ENCODE assay signal across 1 cellular context in the genomic region with DNA sequence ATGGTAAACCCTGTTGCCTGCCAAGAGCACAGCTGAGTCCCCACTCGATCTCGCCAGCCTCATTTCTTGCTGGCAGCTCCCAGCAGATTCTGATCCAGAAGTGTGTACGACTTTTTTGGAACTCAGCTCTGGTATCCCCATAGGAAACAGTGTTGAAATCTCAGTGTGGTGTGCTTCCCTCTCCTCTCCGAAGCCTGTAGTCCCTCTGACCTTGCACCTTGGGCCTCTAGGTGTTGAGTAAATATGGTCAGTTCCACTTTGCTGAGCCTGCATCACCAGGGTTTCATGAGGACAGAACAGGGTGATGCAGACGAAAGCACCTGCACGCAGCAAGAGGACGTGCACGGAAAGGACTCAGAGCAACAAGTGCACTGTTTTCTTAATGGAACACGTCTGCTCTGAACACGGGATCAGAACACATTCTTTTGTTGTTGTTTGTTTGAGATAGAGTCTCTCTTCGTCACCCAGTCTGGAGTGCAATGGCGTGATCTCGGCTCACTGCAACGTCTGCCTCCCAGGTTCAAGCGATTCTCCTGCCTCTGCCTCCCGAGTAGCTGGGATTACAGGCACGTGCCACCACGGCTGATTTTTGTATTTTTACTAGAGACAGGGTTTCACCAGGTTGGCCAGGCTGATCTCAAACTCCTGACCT.
TF ChIP-seq lines count a peak whose summit lies in the region.

No MANE protein-coding gene starts in this region.

TF ChIP-seq in HepG2, 621 proteins besides CTCF, POLR2A, EP300 and RAD21 (continued from another document and continues in another):
- TF ChIP-seq, protein P1, sequence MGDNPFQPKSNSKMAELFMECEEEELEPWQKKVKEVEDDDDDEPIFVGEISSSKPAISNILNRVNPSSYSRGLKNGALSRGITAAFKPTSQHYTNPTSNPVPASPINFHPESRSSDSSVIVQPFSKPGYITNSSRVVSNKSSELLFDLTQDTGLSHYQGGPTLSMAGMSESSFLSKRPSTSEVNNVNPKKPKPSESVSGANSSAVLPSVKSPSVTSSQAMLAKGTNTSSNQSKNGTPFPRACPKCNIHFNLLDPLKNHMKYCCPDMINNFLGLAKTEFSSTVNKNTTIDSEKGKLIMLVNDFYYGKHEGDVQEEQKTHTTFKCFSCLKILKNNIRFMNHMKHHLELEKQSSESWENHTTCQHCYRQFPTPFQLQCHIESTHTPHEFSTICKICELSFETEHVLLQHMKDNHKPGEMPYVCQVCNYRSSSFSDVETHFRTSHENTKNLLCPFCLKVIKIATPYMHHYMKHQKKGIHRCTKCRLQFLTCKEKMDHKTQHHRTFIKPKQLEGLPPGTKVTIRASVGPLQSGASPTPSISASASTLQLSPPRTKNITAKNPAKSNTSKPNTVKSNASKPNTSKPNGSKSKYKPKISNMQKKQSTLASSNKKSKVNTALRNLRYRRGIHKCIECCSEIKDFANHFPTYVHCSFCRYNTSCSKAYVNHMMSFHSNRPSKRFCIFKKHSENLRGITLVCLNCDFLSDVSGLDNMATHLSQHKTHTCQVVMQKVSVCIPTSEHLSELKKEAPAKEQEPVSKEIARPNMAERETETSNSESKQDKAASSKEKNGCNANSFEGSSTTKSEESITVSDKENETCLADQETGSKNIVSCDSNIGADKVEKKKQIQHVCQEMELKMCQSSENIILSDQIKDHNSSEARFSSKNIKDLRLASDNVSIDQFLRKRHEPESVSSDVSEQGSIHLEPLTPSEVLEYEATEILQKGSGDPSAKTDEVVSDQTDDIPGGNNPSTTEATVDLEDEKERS (CRISPR knock-in tag; IDR thresholded peaks at IDR 0.05) = peak; percentile 94
- TF ChIP-seq ZNF530 (CRISPR knock-in tag; IDR thresholded peaks at IDR 0.05; ENCODE audit: low read depth) (no peak), ZNF264 (CRISPR knock-in tag; IDR thresholded peaks at IDR 0.05) (peak; percentile 93; the same call in 1 of the 2 replicates), ZSCAN9 (CRISPR knock-in tag; IDR thresholded peaks at IDR 0.05; ENCODE audit: borderline replicate concordance) (peak; percentile 99), MAFG (CRISPR knock-in tag; IDR thresholded peaks at IDR 0.05) (peak; percentile 70), ZNF225 (CRISPR knock-in tag; IDR thresholded peaks at IDR 0.05) (peak; percentile 36; the same call in 1 of the 2 replicates), ARNT2 (CRISPR knock-in tag; IDR thresholded peaks at IDR 0.05; ENCODE audit: low read depth) (peak; percentile 82), TBX3 (IDR thresholded peaks at IDR 0.05; ENCODE audit: borderline replicate concordance) (peak; percentile 99), ZNF337 (CRISPR knock-in tag; IDR thresholded peaks at IDR 0.05; ENCODE audit: borderline replicate concordance, low read depth) (0 out of 2 replicates have a peak, but pooled peaks have one; percentile 80), ZFP90 (CRISPR knock-in tag; IDR thresholded peaks at IDR 0.05; ENCODE audit: borderline replicate concordance) (peak; percentile 74; the same call in 1 of the 2 replicates), DPF2 (CRISPR knock-in tag; IDR thresholded peaks at IDR 0.05; ENCODE audit: borderline replicate concordance, low read depth) (peak; percentile 99), ZNF749 (CRISPR knock-in tag; IDR thresholded peaks at IDR 0.05; ENCODE audit: borderline replicate concordance) (peak; percentile 87; the same call in 1 of the 2 replicates), CBX1 (IDR thresholded peaks at IDR 0.05; ENCODE audit: low read depth) (peak; percentile 78), SYNCRIP (IDR thresholded peaks at IDR 0.05; ENCODE audit: insufficient read depth, low read depth, low read length) (no peak), SNAI1 (CRISPR knock-in tag; IDR thresholded peaks at IDR 0.05; ENCODE audit: borderline replicate concordance) (peak; percentile 61; the same call in 1 of the 2 replicates), SATB2 (CRISPR knock-in tag; IDR thresholded peaks at IDR 0.05) (0 out of 2 replicates have a peak, but pooled peaks have one; percentile 33), FOXC1 (CRISPR knock-in tag; IDR thresholded peaks at IDR 0.05; ENCODE audit: borderline replicate concordance) (0 out of 2 replicates have a peak, but pooled peaks have one; percentile 2), HDAC6 (IDR thresholded peaks at IDR 0.05; ENCODE audit: low read depth, low read length) (no peak), ZNF891 (CRISPR knock-in tag; IDR thresholded peaks at IDR 0.05) (no peak), ZNF782 (CRISPR knock-in tag; IDR thresholded peaks at IDR 0.05; ENCODE audit: borderline replicate concordance) (no peak), RFXAP (CRISPR knock-in tag; IDR thresholded peaks at IDR 0.05; ENCODE audit: borderline replicate concordance) (peak; percentile 88; the same call in 1 of the 2 replicates), ZNF883 (CRISPR knock-in tag; IDR thresholded peaks at IDR 0.05; ENCODE audit: not compliant biosample characterization) (peak; percentile 27)
- TF ChIP-seq, protein P2, sequence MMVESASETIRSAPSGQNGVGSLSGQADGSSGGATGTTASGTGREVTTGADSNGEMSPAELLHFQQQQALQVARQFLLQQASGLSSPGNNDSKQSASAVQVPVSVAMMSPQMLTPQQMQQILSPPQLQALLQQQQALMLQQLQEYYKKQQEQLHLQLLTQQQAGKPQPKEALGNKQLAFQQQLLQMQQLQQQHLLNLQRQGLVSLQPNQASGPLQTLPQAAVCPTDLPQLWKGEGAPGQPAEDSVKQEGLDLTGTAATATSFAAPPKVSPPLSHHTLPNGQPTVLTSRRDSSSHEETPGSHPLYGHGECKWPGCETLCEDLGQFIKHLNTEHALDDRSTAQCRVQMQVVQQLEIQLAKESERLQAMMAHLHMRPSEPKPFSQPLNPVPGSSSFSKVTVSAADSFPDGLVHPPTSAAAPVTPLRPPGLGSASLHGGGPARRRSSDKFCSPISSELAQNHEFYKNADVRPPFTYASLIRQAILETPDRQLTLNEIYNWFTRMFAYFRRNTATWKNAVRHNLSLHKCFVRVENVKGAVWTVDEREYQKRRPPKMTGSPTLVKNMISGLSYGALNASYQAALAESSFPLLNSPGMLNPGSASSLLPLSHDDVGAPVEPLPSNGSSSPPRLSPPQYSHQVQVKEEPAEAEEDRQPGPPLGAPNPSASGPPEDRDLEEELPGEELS (CRISPR knock-in tag; IDR thresholded peaks at IDR 0.05) = peak; percentile 98
- TF ChIP-seq, protein P3, sequence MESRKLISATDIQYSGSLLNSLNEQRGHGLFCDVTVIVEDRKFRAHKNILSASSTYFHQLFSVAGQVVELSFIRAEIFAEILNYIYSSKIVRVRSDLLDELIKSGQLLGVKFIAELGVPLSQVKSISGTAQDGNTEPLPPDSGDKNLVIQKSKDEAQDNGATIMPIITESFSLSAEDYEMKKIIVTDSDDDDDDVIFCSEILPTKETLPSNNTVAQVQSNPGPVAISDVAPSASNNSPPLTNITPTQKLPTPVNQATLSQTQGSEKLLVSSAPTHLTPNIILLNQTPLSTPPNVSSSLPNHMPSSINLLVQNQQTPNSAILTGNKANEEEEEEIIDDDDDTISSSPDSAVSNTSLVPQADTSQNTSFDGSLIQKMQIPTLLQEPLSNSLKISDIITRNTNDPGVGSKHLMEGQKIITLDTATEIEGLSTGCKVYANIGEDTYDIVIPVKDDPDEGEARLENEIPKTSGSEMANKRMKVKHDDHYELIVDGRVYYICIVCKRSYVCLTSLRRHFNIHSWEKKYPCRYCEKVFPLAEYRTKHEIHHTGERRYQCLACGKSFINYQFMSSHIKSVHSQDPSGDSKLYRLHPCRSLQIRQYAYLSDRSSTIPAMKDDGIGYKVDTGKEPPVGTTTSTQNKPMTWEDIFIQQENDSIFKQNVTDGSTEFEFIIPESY (CRISPR knock-in tag; IDR thresholded peaks at IDR 0.05) = peak; percentile 78
- TF ChIP-seq, protein P4, sequence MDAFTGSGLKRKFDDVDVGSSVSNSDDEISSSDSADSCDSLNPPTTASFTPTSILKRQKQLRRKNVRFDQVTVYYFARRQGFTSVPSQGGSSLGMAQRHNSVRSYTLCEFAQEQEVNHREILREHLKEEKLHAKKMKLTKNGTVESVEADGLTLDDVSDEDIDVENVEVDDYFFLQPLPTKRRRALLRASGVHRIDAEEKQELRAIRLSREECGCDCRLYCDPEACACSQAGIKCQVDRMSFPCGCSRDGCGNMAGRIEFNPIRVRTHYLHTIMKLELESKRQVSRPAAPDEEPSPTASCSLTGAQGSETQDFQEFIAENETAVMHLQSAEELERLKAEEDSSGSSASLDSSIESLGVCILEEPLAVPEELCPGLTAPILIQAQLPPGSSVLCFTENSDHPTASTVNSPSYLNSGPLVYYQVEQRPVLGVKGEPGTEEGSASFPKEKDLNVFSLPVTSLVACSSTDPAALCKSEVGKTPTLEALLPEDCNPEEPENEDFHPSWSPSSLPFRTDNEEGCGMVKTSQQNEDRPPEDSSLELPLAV (CRISPR knock-in tag; conservative IDR thresholded peaks at IDR 0.05; ENCODE audit: low read depth) = no peak
- TF ChIP-seq, protein P5, sequence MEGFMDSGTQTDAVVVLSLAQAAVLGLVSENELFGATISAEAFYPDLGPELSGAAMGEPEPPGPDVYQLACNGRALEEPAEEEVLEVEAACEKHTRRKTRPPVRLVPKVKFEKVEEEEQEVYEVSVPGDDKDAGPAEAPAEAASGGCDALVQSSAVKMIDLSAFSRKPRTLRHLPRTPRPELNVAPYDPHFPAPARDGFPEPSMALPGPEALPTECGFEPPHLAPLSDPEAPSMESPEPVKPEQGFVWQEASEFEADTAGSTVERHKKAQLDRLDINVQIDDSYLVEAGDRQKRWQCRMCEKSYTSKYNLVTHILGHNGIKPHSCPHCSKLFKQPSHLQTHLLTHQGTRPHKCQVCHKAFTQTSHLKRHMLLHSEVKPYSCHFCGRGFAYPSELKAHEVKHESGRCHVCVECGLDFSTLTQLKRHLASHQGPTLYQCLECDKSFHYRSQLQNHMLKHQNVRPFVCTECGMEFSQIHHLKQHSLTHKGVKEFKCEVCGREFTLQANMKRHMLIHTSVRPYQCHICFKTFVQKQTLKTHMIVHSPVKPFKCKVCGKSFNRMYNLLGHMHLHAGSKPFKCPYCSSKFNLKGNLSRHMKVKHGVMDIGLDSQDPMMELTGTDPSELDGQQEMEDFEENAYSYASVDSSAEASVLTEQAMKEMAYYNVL (CRISPR knock-in tag; IDR thresholded peaks at IDR 0.05; ENCODE audit: borderline replicate concordance) = peak; percentile 87; the same call in 1 of the 2 replicates
- TF ChIP-seq, protein P6, sequence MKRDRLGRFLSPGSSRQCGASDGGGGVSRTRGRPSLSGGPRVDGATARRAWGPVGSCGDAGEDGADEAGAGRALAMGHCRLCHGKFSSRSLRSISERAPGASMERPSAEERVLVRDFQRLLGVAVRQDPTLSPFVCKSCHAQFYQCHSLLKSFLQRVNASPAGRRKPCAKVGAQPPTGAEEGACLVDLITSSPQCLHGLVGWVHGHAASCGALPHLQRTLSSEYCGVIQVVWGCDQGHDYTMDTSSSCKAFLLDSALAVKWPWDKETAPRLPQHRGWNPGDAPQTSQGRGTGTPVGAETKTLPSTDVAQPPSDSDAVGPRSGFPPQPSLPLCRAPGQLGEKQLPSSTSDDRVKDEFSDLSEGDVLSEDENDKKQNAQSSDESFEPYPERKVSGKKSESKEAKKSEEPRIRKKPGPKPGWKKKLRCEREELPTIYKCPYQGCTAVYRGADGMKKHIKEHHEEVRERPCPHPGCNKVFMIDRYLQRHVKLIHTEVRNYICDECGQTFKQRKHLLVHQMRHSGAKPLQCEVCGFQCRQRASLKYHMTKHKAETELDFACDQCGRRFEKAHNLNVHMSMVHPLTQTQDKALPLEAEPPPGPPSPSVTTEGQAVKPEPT (CRISPR knock-in tag; IDR thresholded peaks at IDR 0.05; ENCODE audit: low read depth) = peak; percentile 83
- TF ChIP-seq, protein P7, sequence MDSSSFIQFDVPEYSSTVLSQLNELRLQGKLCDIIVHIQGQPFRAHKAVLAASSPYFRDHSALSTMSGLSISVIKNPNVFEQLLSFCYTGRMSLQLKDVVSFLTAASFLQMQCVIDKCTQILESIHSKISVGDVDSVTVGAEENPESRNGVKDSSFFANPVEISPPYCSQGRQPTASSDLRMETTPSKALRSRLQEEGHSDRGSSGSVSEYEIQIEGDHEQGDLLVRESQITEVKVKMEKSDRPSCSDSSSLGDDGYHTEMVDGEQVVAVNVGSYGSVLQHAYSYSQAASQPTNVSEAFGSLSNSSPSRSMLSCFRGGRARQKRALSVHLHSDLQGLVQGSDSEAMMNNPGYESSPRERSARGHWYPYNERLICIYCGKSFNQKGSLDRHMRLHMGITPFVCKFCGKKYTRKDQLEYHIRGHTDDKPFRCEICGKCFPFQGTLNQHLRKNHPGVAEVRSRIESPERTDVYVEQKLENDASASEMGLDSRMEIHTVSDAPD (CRISPR knock-in tag; IDR thresholded peaks at IDR 0.05) = peak; percentile 88; the same call in 1 of the 2 replicates
- TF ChIP-seq, protein P8, sequence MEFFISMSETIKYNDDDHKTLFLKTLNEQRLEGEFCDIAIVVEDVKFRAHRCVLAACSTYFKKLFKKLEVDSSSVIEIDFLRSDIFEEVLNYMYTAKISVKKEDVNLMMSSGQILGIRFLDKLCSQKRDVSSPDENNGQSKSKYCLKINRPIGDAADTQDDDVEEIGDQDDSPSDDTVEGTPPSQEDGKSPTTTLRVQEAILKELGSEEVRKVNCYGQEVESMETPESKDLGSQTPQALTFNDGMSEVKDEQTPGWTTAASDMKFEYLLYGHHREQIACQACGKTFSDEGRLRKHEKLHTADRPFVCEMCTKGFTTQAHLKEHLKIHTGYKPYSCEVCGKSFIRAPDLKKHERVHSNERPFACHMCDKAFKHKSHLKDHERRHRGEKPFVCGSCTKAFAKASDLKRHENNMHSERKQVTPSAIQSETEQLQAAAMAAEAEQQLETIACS (CRISPR knock-in tag; IDR thresholded peaks at IDR 0.05) = 0 out of 2 replicates have a peak, but pooled peaks have one; percentile 22
- TF ChIP-seq, protein P9, sequence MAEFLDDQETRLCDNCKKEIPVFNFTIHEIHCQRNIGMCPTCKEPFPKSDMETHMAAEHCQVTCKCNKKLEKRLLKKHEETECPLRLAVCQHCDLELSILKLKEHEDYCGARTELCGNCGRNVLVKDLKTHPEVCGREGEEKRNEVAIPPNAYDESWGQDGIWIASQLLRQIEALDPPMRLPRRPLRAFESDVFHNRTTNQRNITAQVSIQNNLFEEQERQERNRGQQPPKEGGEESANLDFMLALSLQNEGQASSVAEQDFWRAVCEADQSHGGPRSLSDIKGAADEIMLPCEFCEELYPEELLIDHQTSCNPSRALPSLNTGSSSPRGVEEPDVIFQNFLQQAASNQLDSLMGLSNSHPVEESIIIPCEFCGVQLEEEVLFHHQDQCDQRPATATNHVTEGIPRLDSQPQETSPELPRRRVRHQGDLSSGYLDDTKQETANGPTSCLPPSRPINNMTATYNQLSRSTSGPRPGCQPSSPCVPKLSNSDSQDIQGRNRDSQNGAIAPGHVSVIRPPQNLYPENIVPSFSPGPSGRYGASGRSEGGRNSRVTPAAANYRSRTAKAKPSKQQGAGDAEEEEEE (CRISPR knock-in tag; IDR thresholded peaks at IDR 0.05; ENCODE audit: borderline replicate concordance) = 0 out of 2 replicates have a peak, but pooled peaks have one; percentile 40
- TF ChIP-seq, protein P10, sequence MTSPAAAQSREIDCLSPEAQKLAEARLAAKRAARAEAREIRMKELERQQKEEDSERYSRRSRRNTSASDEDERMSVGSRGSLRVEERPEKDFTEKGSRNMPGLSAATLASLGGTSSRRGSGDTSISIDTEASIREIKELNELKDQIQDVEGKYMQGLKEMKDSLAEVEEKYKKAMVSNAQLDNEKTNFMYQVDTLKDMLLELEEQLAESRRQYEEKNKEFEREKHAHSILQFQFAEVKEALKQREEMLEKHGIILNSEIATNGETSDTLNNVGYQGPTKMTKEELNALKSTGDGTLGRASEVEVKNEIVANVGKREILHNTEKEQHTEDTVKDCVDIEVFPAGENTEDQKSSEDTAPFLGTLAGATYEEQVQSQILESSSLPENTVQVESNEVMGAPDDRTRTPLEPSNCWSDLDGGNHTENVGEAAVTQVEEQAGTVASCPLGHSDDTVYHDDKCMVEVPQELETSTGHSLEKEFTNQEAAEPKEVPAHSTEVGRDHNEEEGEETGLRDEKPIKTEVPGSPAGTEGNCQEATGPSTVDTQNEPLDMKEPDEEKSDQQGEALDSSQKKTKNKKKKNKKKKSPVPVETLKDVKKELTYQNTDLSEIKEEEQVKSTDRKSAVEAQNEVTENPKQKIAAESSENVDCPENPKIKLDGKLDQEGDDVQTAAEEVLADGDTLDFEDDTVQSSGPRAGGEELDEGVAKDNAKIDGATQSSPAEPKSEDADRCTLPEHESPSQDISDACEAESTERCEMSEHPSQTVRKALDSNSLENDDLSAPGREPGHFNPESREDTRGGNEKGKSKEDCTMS (CRISPR knock-in tag; conservative IDR thresholded peaks at IDR 0.05) = no peak
